ENCODE assay signal across 1 cellular context in genomic region chr19:14120497-14120780, GRCh38.
TF ChIP-seq lines count a peak whose summit lies in the region.

No MANE protein-coding gene starts in this region.

TF ChIP-seq in IMR-90, 13 proteins besides CTCF, POLR2A, EP300 and RAD21:
- no peak for TF ChIP-seq BHLHE40 (IDR thresholded peaks at IDR 0.05; ENCODE audit: low read depth, low read length)
TF ChIP-seq in IMR-90: peak in this region for 0.
